In genomic region chr16:47611848-47612493, GRCh38 we compare ENCODE assay signal across 24 cellular contexts.
DNase-seq lines count a peak whose midpoint lies in the region; ATAC-seq and TF ChIP-seq lines count a peak whose summit lies in the region.
"Had no signal": no experiment of that assay in that cellular context is flagged by ENCODE, and none has a peak within 500 bp of the region (broad histone marks: within the 10 kb centered on the region; RNA-seq: fewer than 3 reads in every experiment).

No MANE protein-coding gene starts in this region.

- H3K9me3 ChIP-seq in neutrophil (no peaks in the 10 kb centered on the region), stomach (no peaks in the 10 kb centered on the region)
- no peaks in the 10 kb centered on the region for H3K9me3 ChIP-seq in CD8-positive, alpha-beta T cell (ENCODE audit: low read length)
- H3K9me3 ChIP-seq: Caco-2, HAP-1, SK-N-SH had no signal

- H3K4me1 Mint-ChIP-seq in effector memory CD8-positive, alpha-beta T cell (ENCODE audit: low read depth in 2 of 2) = peaks cover 25 to 31% of the 10 kb centered on the region in 2 donors
- no peaks in the 10 kb centered on the region for H3K4me1 Mint-ChIP-seq in activated T-helper 2 cell treated with anti-CD3 and anti-CD28 coated beads, Interferon-gamma antibody, Interleukin-2, Interleukin-4, amounts not matched to agents 10 μg/mL and 5 μg/mL and 100 μg/mL, durations not matched to agents 14 hours and 24 hours and 36 hours (ENCODE audit: low read depth)
- H3K4me1 Mint-ChIP-seq in CD8-positive, alpha-beta T cell (ENCODE audit: low read depth) = peaks cover 9% of the 10 kb centered on the region
- H3K4me1 Mint-ChIP-seq: GM23338 had no signal

- intact Hi-C loops in Right ventricle myocardium superior (cut with DNase I) (no loop called here), cardiac septum (cut with DNase I) (no loop called here), stomach (cut with DNase I; ENCODE audit: low total_unique reads) (no loop called here)
- intact Hi-C loops in activated T-helper 2 cell treated with anti-CD3 and anti-CD28 coated beads, Interferon-gamma antibody, Interleukin-2, Interleukin-4, amounts not matched to agents 10 μg/mL and 5 μg/mL and 100 μg/mL, durations not matched to agents 14 hours and 24 hours and 36 hours (cut with micrococcal nuclease) = no loop called here
- intact Hi-C loops in CD8-positive, alpha-beta T cell (cut with DNase I, micrococcal nuclease) = no loop called here

- CTCF ChIA-PET in CD8-positive, alpha-beta T cell (lab: Charles Lee) = no interaction called here

- TF ChIP-seq POLR2A in stomach (IDR thresholded peaks at IDR 0.05) = no peak

- POLR2A ChIA-PET in CD8-positive, alpha-beta T cell (lab: Charles Lee) = no interaction called here

- TF ChIP-seq EP300 in stomach (IDR thresholded peaks at IDR 0.05) = no peak

- TF ChIP-seq CTCF in neutrophil (IDR thresholded peaks at IDR 0.05) = no peak
- TF ChIP-seq CTCF in stomach (IDR thresholded peaks at IDR 0.05) = no peak
- no peak for TF ChIP-seq CTCF in CD8-positive, alpha-beta T cell (IDR thresholded peaks at IDR 0.05)

- H3K4me1 ChIP-seq in neutrophil (ENCODE audit: control insufficient read depth in 1 of 2, insufficient read depth in 1 of 2, low read depth in 1 of 2, low read length in 1 of 2) = peaks cover 50 to 59% of the 10 kb centered on the region in 2 experiments
- H3K4me1 ChIP-seq in stomach = no peaks in the 10 kb centered on the region
- H3K4me1 ChIP-seq in CD8-positive, alpha-beta T cell (ENCODE audit: insufficient read depth, low read length) = no peaks in the 10 kb centered on the region
- H3K4me1 ChIP-seq: Caco-2, HAP-1 had no signal

- peaks cover 2 to 12% of the 10 kb centered on the region in 2 donors for H3K9me3 Mint-ChIP-seq in effector memory CD8-positive, alpha-beta T cell
- H3K9me3 Mint-ChIP-seq in activated T-helper 2 cell treated with anti-CD3 and anti-CD28 coated beads, Interferon-gamma antibody, Interleukin-2, Interleukin-4, amounts not matched to agents 10 μg/mL and 5 μg/mL and 100 μg/mL, durations not matched to agents 14 hours and 24 hours and 36 hours = peaks cover 4% of the 10 kb centered on the region
- peaks cover 8% of the 10 kb centered on the region for H3K9me3 Mint-ChIP-seq in CD8-positive, alpha-beta T cell
- H3K9me3 Mint-ChIP-seq: GM23338 had no signal

- no peaks in the 10 kb centered on the region for H3K27me3 Mint-ChIP-seq in effector memory CD8-positive, alpha-beta T cell
- no peaks in the 10 kb centered on the region for H3K27me3 Mint-ChIP-seq in activated T-helper 2 cell treated with anti-CD3 and anti-CD28 coated beads, Interferon-gamma antibody, Interleukin-2, Interleukin-4, amounts not matched to agents 10 μg/mL and 5 μg/mL and 100 μg/mL, durations not matched to agents 14 hours and 24 hours and 36 hours (ENCODE audit: low read depth)
- no peaks in the 10 kb centered on the region for H3K27me3 Mint-ChIP-seq in CD8-positive, alpha-beta T cell (ENCODE audit: low read depth)
- H3K27me3 Mint-ChIP-seq: CD4-positive, alpha-beta T cell had no signal

- ATAC-seq in Right ventricle myocardium superior (ENCODE audit: poor library complexity) = peak; percentile 58
- peak; percentile 75 for ATAC-seq in effector memory CD8-positive, alpha-beta T cell (replicated peaks)
- ATAC-seq in CD8-positive, alpha-beta T cell = no peak
- ATAC-seq: GM23338, Panc1 had no signal

- no peak for DNase-seq in Right ventricle myocardium superior
- DNase-seq in cardiac septum (ENCODE audit: low spot score) = no peak
- DNase-seq in effector memory CD8-positive, alpha-beta T cell = no peak
- no peak for DNase-seq in stomach
- no peak for DNase-seq in activated T-helper 2 cell treated with anti-CD3 and anti-CD28 coated beads, Interferon-gamma antibody, Interleukin-2, Interleukin-4, amounts not matched to agents 10 μg/mL and 5 μg/mL and 100 μg/mL, durations not matched to agents 14 hours and 24 hours and 36 hours (ENCODE audit: low spot score)
- no peak for DNase-seq in CD8-positive, alpha-beta T cell
- DNase-seq: AML-193; Caco-2; CD4-positive, alpha-beta T cell; Karpas-422; NCI-H1092 treated with DMSO at 0.1 percent for 48 hours; NCI-H1436; NCI-H187; NCI-H2081 treated with DMSO at 0.1 percent for 48 hours; NCI-H2171; NCI-H226; NCI-H69; SK-N-SH had no signal

- WGBS in stomach, 5 donors = 98 to 99% (median 98%) methylated on average over 4 of the region's 4 CpGs

- H3K27ac Mint-ChIP-seq in effector memory CD8-positive, alpha-beta T cell = peak overlapping the region; percentile 61 to 78
- H3K27ac Mint-ChIP-seq in activated T-helper 2 cell treated with anti-CD3 and anti-CD28 coated beads, Interferon-gamma antibody, Interleukin-2, Interleukin-4, amounts not matched to agents 10 μg/mL and 5 μg/mL and 100 μg/mL, durations not matched to agents 14 hours and 24 hours and 36 hours = no peak overlapping the region
- H3K27ac Mint-ChIP-seq in CD8-positive, alpha-beta T cell = no peak overlapping the region
- H3K27ac Mint-ChIP-seq: CD4-positive, alpha-beta T cell; GM23338 had no signal

- H3K36me3 Mint-ChIP-seq in effector memory CD8-positive, alpha-beta T cell (ENCODE audit: insufficient read depth) = peaks cover 6% of the 10 kb centered on the region
- H3K36me3 Mint-ChIP-seq in activated T-helper 2 cell treated with anti-CD3 and anti-CD28 coated beads, Interferon-gamma antibody, Interleukin-2, Interleukin-4, amounts not matched to agents 10 μg/mL and 5 μg/mL and 100 μg/mL, durations not matched to agents 14 hours and 24 hours and 36 hours (ENCODE audit: low read depth) = peaks cover 12% of the 10 kb centered on the region
- peaks cover 75% of the 10 kb centered on the region for H3K36me3 Mint-ChIP-seq in CD8-positive, alpha-beta T cell

- H3K27ac ChIP-seq in neutrophil (peak overlapping the region; percentile 75), stomach (no peak overlapping the region)
- no peak overlapping the region for H3K27ac ChIP-seq in CD8-positive, alpha-beta T cell (ENCODE audit: low read depth, low read length)
- H3K27ac ChIP-seq: BLaER1 treated with 17β-estradiol and CSF1 and Interleukin-3, amounts not matched to agents 10 nM and 100 nM; RWPE1 had no signal

- no peak overlapping the region for H3K4me3 ChIP-seq in neutrophil (ENCODE audit: low read depth in 1 of 2, low read length in 1 of 2)
- no peak overlapping the region for H3K4me3 ChIP-seq in stomach
- H3K4me3 ChIP-seq in CD8-positive, alpha-beta T cell (ENCODE audit: low read depth, low read length) = no peak overlapping the region
- H3K4me3 ChIP-seq: BLaER1 treated with 17β-estradiol and CSF1 and Interleukin-3, amounts not matched to agents 10 nM and 100 nM; GM23338; HAP-1 had no signal

- no peaks in the 10 kb centered on the region for H3K27me3 ChIP-seq in neutrophil
- no peaks in the 10 kb centered on the region for H3K27me3 ChIP-seq in stomach
- no peaks in the 10 kb centered on the region for H3K27me3 ChIP-seq in CD8-positive, alpha-beta T cell (ENCODE audit: insufficient read depth, low read length)
- H3K27me3 ChIP-seq: BLaER1 treated with 17β-estradiol and CSF1 and Interleukin-3, amounts not matched to agents 10 nM and 100 nM had no signal

- H3K4me3 Mint-ChIP-seq in effector memory CD8-positive, alpha-beta T cell = no peak overlapping the region
- H3K4me3 Mint-ChIP-seq in activated T-helper 2 cell treated with anti-CD3 and anti-CD28 coated beads, Interferon-gamma antibody, Interleukin-2, Interleukin-4, amounts not matched to agents 10 μg/mL and 5 μg/mL and 100 μg/mL, durations not matched to agents 14 hours and 24 hours and 36 hours (ENCODE audit: low read depth) = no peak overlapping the region
- no peak overlapping the region for H3K4me3 Mint-ChIP-seq in CD8-positive, alpha-beta T cell
- H3K4me3 Mint-ChIP-seq: CD4-positive, alpha-beta T cell; GM23338 had no signal

- H3K36me3 ChIP-seq in neutrophil = no peaks in the 10 kb centered on the region
- H3K36me3 ChIP-seq in stomach = peaks cover 4 to 49% (median 37%) of the 10 kb centered on the region in 4 donors
- no peaks in the 10 kb centered on the region for H3K36me3 ChIP-seq in CD8-positive, alpha-beta T cell (ENCODE audit: insufficient read depth, low read length)

Comparison
In these comparisons a context has a peak if more than half of its experiments do, and no peak if none do; other contexts are left out.
1. H3K27ac Mint-ChIP-seq: peak in effector memory CD8-positive, alpha-beta T cell (2 of 2); none in activated T-helper 2 cell treated with anti-CD3 and anti-CD28 coated beads, Interferon-gamma antibody, Interleukin-2, Interleukin-4, amounts not matched to agents 10 μg/mL and 5 μg/mL and 100 μg/mL, durations not matched to agents 14 hours and 24 hours and 36 hours (single experiment) and CD8-positive, alpha-beta T cell (single experiment).